ENCODE assay signal across 21 cellular contexts in genomic region chr12:3668479-3669165, GRCh38.
"Had no signal": no experiment of that assay in that cellular context is flagged by ENCODE, and none has a peak within 500 bp of the region (broad histone marks: within the 10 kb centered on the region; RNA-seq: fewer than 3 reads in every experiment).

No MANE protein-coding gene starts in this region.

- DNase-seq: activated CD4-positive, alpha-beta T cell treated with anti-CD3 and anti-CD28 coated beads for 4 hours; activated CD4-positive, alpha-beta T cell treated with anti-CD3 and anti-CD28 coated beads, Interleukin-2, amount 50 U/mL, for 48 hours; activated CD4-positive, CD25-positive, alpha-beta regulatory T cell; activated CD8-positive, alpha-beta memory T cell treated with anti-CD3 and anti-CD28 coated beads for 24 hours; activated effector memory CD4-positive, alpha-beta T cell treated with anti-CD3 and anti-CD28 coated beads, Interleukin-2, amount 50 U/mL, for 16 hours; activated naive CD4-positive, alpha-beta T cell treated with anti-CD3 and anti-CD28 coated beads for 36 hours; activated naive CD8-positive, alpha-beta T cell treated with anti-CD3 and anti-CD28 coated beads for 36 hours; amniotic stem cell; brain microvascular endothelial cell; caudate nucleus; foreskin fibroblast; mammary epithelial cell; naive B cell; occipital lobe; right cardiac atrium; stimulated activated CD4-positive, alpha-beta T cell treated with anti-CD3 and anti-CD28 coated beads, Interleukin-2, amount 100 ng/mL, for 48 hours; stimulated activated naive CD8-positive, alpha-beta T cell treated with anti-CD3 and anti-CD28 coated beads, Interleukin-15, Interleukin-2, amounts not matched to agents 100 U/mL and 50 U/mL, for 24 hours; testis; transverse colon had no signal

- H3K27me3 ChIP-seq: brain microvascular endothelial cell, testis, transverse colon had no signal

- H3K4me1 ChIP-seq: testis, transverse colon had no signal

- H3K27ac ChIP-seq: brain microvascular endothelial cell, testis, transverse colon had no signal

- H3K4me3 Mint-ChIP-seq: activated naive CD4-positive, alpha-beta T cell treated with anti-CD3 and anti-CD28 coated beads for 36 hours; activated naive CD8-positive, alpha-beta T cell treated with anti-CD3 and anti-CD28 coated beads for 36 hours; mesothelial cell of epicardium; naive B cell; neural crest cell had no signal

- H3K9me3 Mint-ChIP-seq: activated naive CD4-positive, alpha-beta T cell treated with anti-CD3 and anti-CD28 coated beads for 36 hours; activated naive CD8-positive, alpha-beta T cell treated with anti-CD3 and anti-CD28 coated beads for 36 hours; mesothelial cell of epicardium; naive B cell; neural crest cell had no signal

- ATAC-seq: stimulated activated naive CD8-positive, alpha-beta T cell treated with anti-CD3 and anti-CD28 coated beads, Interleukin-15, Interleukin-2, amounts not matched to agents 100 U/mL and 50 U/mL, for 24 hours had no signal

- H3K4me1 Mint-ChIP-seq: mesothelial cell of epicardium, naive B cell, neural crest cell had no signal

- H3K9me3 ChIP-seq: testis, transverse colon had no signal

- H3K36me3 Mint-ChIP-seq: mesothelial cell of epicardium had no signal

- H3K27ac Mint-ChIP-seq: activated naive CD4-positive, alpha-beta T cell treated with anti-CD3 and anti-CD28 coated beads for 36 hours; activated naive CD8-positive, alpha-beta T cell treated with anti-CD3 and anti-CD28 coated beads for 36 hours; mesothelial cell of epicardium had no signal

- H3K4me3 ChIP-seq: testis, transverse colon had no signal

- H3K27me3 Mint-ChIP-seq: activated naive CD8-positive, alpha-beta T cell treated with anti-CD3 and anti-CD28 coated beads for 36 hours; naive B cell had no signal
